Comparison of ENCODE assay signal across 16 cellular contexts in the genomic region with DNA sequence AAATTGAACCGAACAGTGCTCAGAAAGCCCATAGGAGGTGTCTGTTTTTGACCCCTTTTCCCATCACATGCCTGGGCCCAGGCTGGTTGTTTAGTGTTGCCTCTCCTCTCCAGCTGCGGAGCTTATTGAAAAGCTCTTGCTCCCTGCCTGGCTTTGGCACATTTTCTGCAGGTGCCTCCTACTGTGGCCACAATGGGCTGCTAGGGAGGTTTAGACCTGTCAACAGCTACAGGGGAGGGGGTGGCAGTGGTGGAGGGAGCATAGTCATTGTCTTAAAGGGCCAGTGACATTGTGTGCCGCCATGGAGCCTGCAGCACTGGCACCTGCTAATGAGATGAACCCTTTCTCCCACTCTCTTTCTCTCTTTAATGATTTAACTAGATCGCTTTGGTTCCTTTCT. TPM values are rescaled to one million over a fixed set of nuclear protein-coding genes. Genes with fewer than 3 reads are reported as not detected.
DNase-seq lines count a peak whose midpoint lies in the region; ATAC-seq lines count a peak whose summit lies in the region.
"Had no signal": no experiment of that assay in that cellular context is flagged by ENCODE, and none has a peak within 500 bp of the region (broad histone marks: within the 10 kb centered on the region; RNA-seq: fewer than 3 reads in every experiment).

No MANE protein-coding gene starts in this region.

- no peak overlapping the region for H2BK120ac ChIP-seq in neuronal stem cell (ENCODE audit: low read depth, low read length)

- H3K36me3 ChIP-seq in ectodermal cell (ENCODE audit: control insufficient read depth, insufficient read depth, low read length): no peaks in the 10 kb centered on the region
- H3K36me3 ChIP-seq in neuronal stem cell (replicated peaks in 1 of 2; ENCODE audit: control insufficient read depth in 2 of 2, insufficient read depth in 2 of 2, low read length in 2 of 2): no peaks in the 10 kb centered on the region

- H3K27me3 ChIP-seq in ectodermal cell (ENCODE audit: control insufficient read depth, insufficient read depth, low read length, poor library complexity, severe bottlenecking): peaks cover 6% of the 10 kb centered on the region
- peaks cover 0 to 71% (median 0%) of the 10 kb centered on the region in 3 experiments for H3K27me3 ChIP-seq in neuronal stem cell (ENCODE audit: control insufficient read depth in 3 of 3, insufficient read depth in 3 of 3, low read depth in 1 of 3, low read length in 3 of 3)
- H3K27me3 ChIP-seq: body of pancreas, pancreas had no signal

- H2BK5ac ChIP-seq in neuronal stem cell (ENCODE audit: low read length): no peak overlapping the region

- H2BK12ac ChIP-seq in neuronal stem cell (ENCODE audit: low read length): no peak overlapping the region

- H3K14ac ChIP-seq in neuronal stem cell (ENCODE audit: low read length): no peak overlapping the region

- H3K79me1 ChIP-seq in neuronal stem cell (ENCODE audit: low read depth, low read length): no peaks in the 10 kb centered on the region

- peaks cover 48% of the 10 kb centered on the region for H3K4me1 ChIP-seq in ectodermal cell (ENCODE audit: control insufficient read depth, insufficient read depth, low read length)
- peaks cover 9 to 34% of the 10 kb centered on the region in 2 donors for H3K4me1 ChIP-seq in neuronal stem cell (ENCODE audit: control insufficient read depth in 2 of 2, insufficient read depth in 1 of 2, low read depth in 1 of 2, low read length in 2 of 2)
- H3K4me1 ChIP-seq: body of pancreas, pancreas had no signal

- DNase-seq in NCI-H2029 (lab: John Stamatoyannopoulos, UW) (peak; percentile 16), NCI-H2029 treated with DMSO at 0.1 percent for 48 hours (lab: John Stamatoyannopoulos, UW) (no peak), NCI-H2227 treated with DMSO at 0.1 percent for 48 hours (lab: John Stamatoyannopoulos, UW) (peak; percentile 89), neuronal stem cell (ENCODE audit: low spot score) (peak; percentile 72), HT-29 (ENCODE audit: low spot score) (no peak), SW480 (ENCODE audit: low spot score) (no peak)
- DNase-seq: 8988T; body of pancreas; GF-D8; NK-92 treated with Interleukin-12 subunit alpha and Interleukin-12 subunit beta, amount 100 ng/mL, for 24 hours; pancreas; stimulated activated CD4-positive, alpha-beta T cell treated with anti-CD3 and anti-CD28 coated beads, Interleukin-12 subunit alpha, Interleukin-12 subunit beta, amount 100 ng/mL, for 4 hours had no signal

- no peak overlapping the region for H3K4me3 ChIP-seq in ectodermal cell (ENCODE audit: insufficient read depth, low read depth, low read length)
- no peak overlapping the region for H3K4me3 ChIP-seq in neuronal stem cell (ENCODE audit: low read length in 2 of 2)
- H3K4me3 ChIP-seq: body of pancreas, pancreas, SK-N-MC had no signal

- H4K8ac ChIP-seq in neuronal stem cell (ENCODE audit: low read depth, low read length): no peak overlapping the region

- H3K9me3 ChIP-seq in ectodermal cell (ENCODE audit: control insufficient read depth, low read length): no peaks in the 10 kb centered on the region
- no peaks in the 10 kb centered on the region for H3K9me3 ChIP-seq in neuronal stem cell (replicated peaks in 1 of 2; ENCODE audit: control insufficient read depth in 2 of 2, insufficient read depth in 1 of 2, low read depth in 1 of 2, low read length in 2 of 2)
- H3K9me3 ChIP-seq: body of pancreas, pancreas had no signal

- no peak overlapping the region for H2BK15ac ChIP-seq in neuronal stem cell (ENCODE audit: low read length)

- WGBS in ectodermal cell, 2 experiments: 0 to 2% methylated on average over 4 of the region's 4 CpGs
- no CpG with 5 or more reads among the region's 4 CpGs for WGBS in neuronal stem cell (ENCODE audit: extremely low coverage in 2 of 2, insufficient read length in 2 of 2, insufficient replicate concordance in 1 of 2), 2 donors

- ATAC-seq in GM21529 (IDR thresholded peaks at IDR 0.05; ENCODE audit: unreplicated experiment): no peak
- ATAC-seq: body of pancreas, pancreas had no signal

- H3K9ac ChIP-seq in neuronal stem cell (ENCODE audit: low read depth, low read length, poor library complexity): no peak overlapping the region

- no peak overlapping the region for H3K23ac ChIP-seq in neuronal stem cell (ENCODE audit: low read depth, low read length, poor library complexity)

- no peak overlapping the region for H2AK5ac ChIP-seq in neuronal stem cell (ENCODE audit: low read depth, low read length)

- H4K91ac ChIP-seq in neuronal stem cell (ENCODE audit: low read depth, low read length, poor library complexity): no peak overlapping the region

- no peak overlapping the region for H3K4ac ChIP-seq in neuronal stem cell (ENCODE audit: low read length)

- H3K27ac ChIP-seq in ectodermal cell (ENCODE audit: insufficient read depth, low read depth, low read length, poor library complexity, severe bottlenecking) (peak overlapping the region; percentile 58), neuronal stem cell (replicated peaks; ENCODE audit: low read length) (peak overlapping the region; percentile 91)
- H3K27ac ChIP-seq: body of pancreas, pancreas, SK-N-MC had no signal

- no peak overlapping the region for H2AFZ ChIP-seq in neuronal stem cell (ENCODE audit: low read length)

- peak overlapping the region; percentile 28 for H3K4me2 ChIP-seq in neuronal stem cell (ENCODE audit: insufficient read depth, low read length, poor library complexity, severe bottlenecking)

- H3K18ac ChIP-seq in neuronal stem cell (ENCODE audit: low read length): no peak overlapping the region

RNA-seq across cellular contexts. Expression of gene ENO4, which starts 13.2 kb away (rescaled TPM):
- 1.5 TPM for polyA plus RNA-seq in ectodermal cell (2013, experiment 1 of 4)
- polyA plus RNA-seq in ectodermal cell (2013, experiment 2 of 4): 1.7 TPM
- 2.2 TPM for polyA plus RNA-seq in ectodermal cell (2013, experiment 3 of 4)
- polyA plus RNA-seq in ectodermal cell (2013, experiment 4 of 4): 1.1 TPM
- polyA plus RNA-seq in neuronal stem cell (2013, experiment 1 of 2): 1.9 TPM
- 1.3 TPM for polyA plus RNA-seq in neuronal stem cell (2013, experiment 2 of 2)
- 0.13 TPM in 1 of 2 replicates, not detected in the other for total RNA-seq in HT-29 (2014; rRNA removed; shearing (Covaris generic))
- total RNA-seq: activated CD8-positive, alpha-beta memory T cell treated with anti-CD3 and anti-CD28 coated beads for 36 hours had no signal

Comparison
In these comparisons a context has a peak if more than half of its experiments do, and no peak if none do; other contexts are left out.
1. DNase-seq: peak in NCI-H2029 (single experiment), NCI-H2227 treated with DMSO at 0.1 percent for 48 hours (single experiment) and neuronal stem cell (single experiment); none in NCI-H2029 treated with DMSO at 0.1 percent for 48 hours (single experiment), HT-29 (single experiment) and SW480 (single experiment).